Comparison of ENCODE assay signal across 1 cellular context in genomic region chr20:49713779-49714712, GRCh38.
TF ChIP-seq lines count a peak whose summit lies in the region.

Gene B4GALT5 (minus strand): TSS chr20:49713878. CDS start chr20:49713690, 188 bp downstream.

TF ChIP-seq in K562, 482 proteins besides CTCF, POLR2A, EP300 and RAD21 (continued from another document and continues in another):
- TF ChIP-seq MGA (IDR thresholded peaks at IDR 0.05) (no peak), ZNF24 (IDR thresholded peaks at IDR 0.05) (peak; percentile 99), CTBP1 (IDR thresholded peaks at IDR 0.05; ENCODE audit: borderline replicate concordance) (peak; percentile 59; the same call in 1 of the 2 replicates), DPF2 (IDR thresholded peaks at IDR 0.05) (peak; percentile 69), BCOR (IDR thresholded peaks at IDR 0.05) (peak; percentile 47; the same call in 1 of the 2 replicates), SOX6 (IDR thresholded peaks at IDR 0.05) (no peak), ZNF347 (CRISPR knock-in tag; IDR thresholded peaks at IDR 0.05; ENCODE audit: low read depth) (no peak), NEUROD1 (IDR thresholded peaks at IDR 0.05; ENCODE audit: borderline replicate concordance, low read depth, low read length, partially characterized antibody) (peak; percentile 26), COPS2 (conservative IDR thresholded peaks at IDR 0.05) (no peak), RCOR1 (IDR thresholded peaks at IDR 0.05; ENCODE audit: borderline replicate concordance in 1 of 2, low read depth in 2 of 2, low read length in 2 of 2) (peak in 1 of 2 experiments; percentile 33; a peak in 1 of 4 replicates), RFX7 (CRISPR knock-in tag; IDR thresholded peaks at IDR 0.05) (no peak), ESRRA (IDR thresholded peaks at IDR 0.05; ENCODE audit: borderline replicate concordance, low read depth) (peak; percentile 43; the same call in 1 of the 2 replicates), TFAP4 (CRISPR knock-in tag; IDR thresholded peaks at IDR 0.05; ENCODE audit: borderline replicate concordance) (peak; percentile 51; the same call in 1 of the 2 replicates), POLR2G (IDR thresholded peaks at IDR 0.05; ENCODE audit: low read depth, low read length) (peak; percentile 78), BRD9 (IDR thresholded peaks at IDR 0.05; ENCODE audit: low read depth, partially characterized antibody) (no peak), TOE1 (IDR thresholded peaks at IDR 0.05; ENCODE audit: borderline replicate concordance) (peak; percentile 41; the same call in 1 of the 2 replicates), TOE1 (CRISPR knock-in tag; IDR thresholded peaks at IDR 0.05; ENCODE audit: borderline replicate concordance, low read depth) (0 out of 2 replicates have a peak, but pooled peaks have one; percentile 41), ZNF282 (CRISPR knock-in tag; IDR thresholded peaks at IDR 0.05) (no peak), TRIM28 (IDR thresholded peaks at IDR 0.05) (no peak), ZNF586 (CRISPR knock-in tag; conservative IDR thresholded peaks at IDR 0.05) (no peak), PCBP1 (IDR thresholded peaks at IDR 0.05; ENCODE audit: low read depth, low read length, poor library complexity, severe bottlenecking) (no peak), KLF6 (CRISPR knock-in tag; IDR thresholded peaks at IDR 0.05; ENCODE audit: borderline replicate concordance) (no peak), CCNT2 (IDR thresholded peaks at IDR 0.05; ENCODE audit: borderline replicate concordance, extremely low read depth, insufficient read length, low read depth, low read length) (peak; percentile 83), HNRNPL (IDR thresholded peaks at IDR 0.05; ENCODE audit: low read depth, low read length) (no peak), ZFX (CRISPR knock-in tag; IDR thresholded peaks at IDR 0.05) (peak; percentile 47; the same call in 1 of the 2 replicates), PHF8 (IDR thresholded peaks at IDR 0.05; ENCODE audit: borderline replicate concordance, low read length) (peak; percentile 44; the same call in 1 of the 2 replicates), RNF219 (CRISPR knock-in tag; IDR thresholded peaks at IDR 0.05) (no peak), ZNF41 (CRISPR knock-in tag; conservative IDR thresholded peaks at IDR 0.05) (no peak), HDAC8 (tag; IDR thresholded peaks at IDR 0.05) (no peak), GTF2F1 (IDR thresholded peaks at IDR 0.05; ENCODE audit: low read depth, low read length) (no peak), JUN (IDR thresholded peaks at IDR 0.05; ENCODE audit: borderline replicate concordance, low read depth, low read length) (no peak), JUN (CRISPR knock-in tag; IDR thresholded peaks at IDR 0.05; ENCODE audit: borderline replicate concordance) (no peak), HDAC2 (IDR thresholded peaks at IDR 0.05) (peak; percentile 43; the same call in 1 of the 2 replicates), NUFIP1 (IDR thresholded peaks at IDR 0.05; ENCODE audit: partially characterized antibody) (no peak), ZNF23 (CRISPR knock-in tag; IDR thresholded peaks at IDR 0.05) (no peak), ZNF695 (CRISPR knock-in tag; IDR thresholded peaks at IDR 0.05) (no peak), IRF2 (CRISPR knock-in tag; IDR thresholded peaks at IDR 0.05) (no peak), ZNF311 (CRISPR knock-in tag; IDR thresholded peaks at IDR 0.05) (no peak), RBM14 (IDR thresholded peaks at IDR 0.05; ENCODE audit: borderline replicate concordance, insufficient read depth, low read depth, low read length) (no peak), MAFK (IDR thresholded peaks at IDR 0.05; ENCODE audit: low read length) (peak; percentile 16; the same call in 1 of the 2 replicates), CBX3 (IDR thresholded peaks at IDR 0.05; ENCODE audit: borderline replicate concordance in 1 of 2, low read length in 2 of 2) (no peak), MEIS2 (IDR thresholded peaks at IDR 0.05; ENCODE audit: partially characterized antibody) (peak; percentile 52), GABPB1 (CRISPR knock-in tag; IDR thresholded peaks at IDR 0.05) (peak; percentile 44), ARID3A (IDR thresholded peaks at IDR 0.05; ENCODE audit: borderline replicate concordance, low read depth, low read length) (no peak), HDAC3 (IDR thresholded peaks at IDR 0.05; ENCODE audit: borderline replicate concordance, partially characterized antibody) (no peak), XRCC3 (IDR thresholded peaks at IDR 0.05) (no peak), PHF21A (IDR thresholded peaks at IDR 0.05; ENCODE audit: borderline replicate concordance, low read depth) (no peak), CREM (IDR thresholded peaks at IDR 0.05; ENCODE audit: low read depth) (peak; percentile 63), SMARCA5 (IDR thresholded peaks at IDR 0.05) (no peak), ZNF696 (CRISPR knock-in tag; conservative IDR thresholded peaks at IDR 0.05) (no peak)
- TF ChIP-seq, protein P1, sequence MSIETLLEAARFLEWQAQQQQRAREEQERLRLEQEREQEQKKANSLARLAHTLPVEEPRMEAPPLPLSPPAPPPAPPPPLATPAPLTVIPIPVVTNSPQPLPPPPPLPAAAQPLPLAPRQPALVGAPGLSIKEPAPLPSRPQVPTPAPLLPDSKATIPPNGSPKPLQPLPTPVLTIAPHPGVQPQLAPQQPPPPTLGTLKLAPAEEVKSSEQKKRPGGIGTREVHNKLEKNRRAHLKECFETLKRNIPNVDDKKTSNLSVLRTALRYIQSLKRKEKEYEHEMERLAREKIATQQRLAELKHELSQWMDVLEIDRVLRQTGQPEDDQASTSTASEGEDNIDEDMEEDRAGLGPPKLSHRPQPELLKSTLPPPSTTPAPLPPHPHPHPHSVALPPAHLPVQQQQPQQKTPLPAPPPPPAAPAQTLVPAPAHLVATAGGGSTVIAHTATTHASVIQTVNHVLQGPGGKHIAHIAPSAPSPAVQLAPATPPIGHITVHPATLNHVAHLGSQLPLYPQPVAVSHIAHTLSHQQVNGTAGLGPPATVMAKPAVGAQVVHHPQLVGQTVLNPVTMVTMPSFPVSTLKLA (conservative IDR thresholded peaks at IDR 0.05): 0 out of 4 replicates have a peak, but pooled peaks of 1 of the 2 experiments have one; percentile 42
- TF ChIP-seq, protein P2, sequence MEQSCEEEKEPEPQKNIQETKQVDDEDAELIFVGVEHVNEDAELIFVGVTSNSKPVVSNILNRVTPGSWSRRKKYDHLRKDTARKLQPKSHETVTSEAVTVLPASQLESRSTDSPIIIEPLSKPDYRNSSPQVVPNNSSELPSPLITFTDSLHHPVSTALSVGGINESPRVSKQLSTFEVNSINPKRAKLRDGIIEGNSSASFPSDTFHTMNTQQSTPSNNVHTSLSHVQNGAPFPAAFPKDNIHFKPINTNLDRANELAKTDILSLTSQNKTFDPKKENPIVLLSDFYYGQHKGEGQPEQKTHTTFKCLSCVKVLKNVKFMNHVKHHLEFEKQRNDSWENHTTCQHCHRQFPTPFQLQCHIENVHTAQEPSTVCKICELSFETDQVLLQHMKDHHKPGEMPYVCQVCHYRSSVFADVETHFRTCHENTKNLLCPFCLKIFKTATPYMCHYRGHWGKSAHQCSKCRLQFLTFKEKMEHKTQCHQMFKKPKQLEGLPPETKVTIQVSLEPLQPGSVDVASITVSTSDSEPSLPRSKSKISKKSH (CRISPR knock-in tag; IDR thresholded peaks at IDR 0.05): no peak
